ENCODE assay signal across 19 cellular contexts in the genomic region with DNA sequence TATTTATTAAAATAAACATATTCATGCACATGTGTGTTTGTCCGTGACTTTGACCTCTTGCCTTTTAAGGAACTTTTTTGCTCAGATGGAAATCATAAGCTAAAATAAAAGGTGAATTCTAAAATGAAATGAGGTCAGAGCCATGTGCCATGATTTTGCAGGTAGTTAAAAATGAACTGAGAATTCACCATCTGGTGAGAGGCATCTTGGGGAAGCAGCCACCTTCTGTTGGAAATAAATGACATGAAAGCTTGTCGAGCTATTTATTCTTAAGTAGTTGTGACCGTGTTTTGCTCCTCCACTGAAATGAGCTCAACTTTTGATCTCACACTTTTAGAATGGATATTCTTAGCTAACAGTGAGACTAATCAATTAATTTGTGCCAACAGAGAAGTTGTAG.
"Had no signal": no experiment of that assay in that cellular context is flagged by ENCODE, and none has a peak within 500 bp of the region (broad histone marks: within the 10 kb centered on the region; RNA-seq: fewer than 3 reads in every experiment).

No MANE protein-coding gene starts in this region.

- DNase-seq: immature natural killer cell; kidney; left colon; left lung; lower lobe of right lung; mammary epithelial cell; mesenchymal stem cell; naive thymus-derived CD8-positive, alpha-beta T cell; occipital lobe; psoas muscle; right lobe of liver; stimulated activated CD4-positive, alpha-beta T cell treated with anti-CD3 and anti-CD28 coated beads, Interleukin-1b, Interleukin-23, amount 100 ng/mL, for 48 hours; stimulated activated CD4-positive, alpha-beta T cell treated with anti-CD3 and anti-CD28 coated beads, Interleukin-2, amount 100 ng/mL, for 48 hours; stimulated activated CD4-positive, alpha-beta T cell treated with anti-CD3 and anti-CD28 coated beads, Interleukin-4, amount 100 ng/mL, for 4 hours; stimulated activated CD8-positive, alpha-beta memory T cell treated with anti-CD3 and anti-CD28 coated beads, Interleukin-4, amount 100 ng/mL, for 48 hours; stimulated activated naive CD4-positive, alpha-beta T cell treated with Interleukin-2 at 50 U/mL for 16 hours; stimulated activated naive CD8-positive, alpha-beta T cell treated with anti-CD3 and anti-CD28 coated beads, Interleukin-15, amount 100 ng/mL, for 72 hours; uterus had no signal

- ATAC-seq: left colon; left lung; lower lobe of right lung; naive thymus-derived CD8-positive, alpha-beta T cell; psoas muscle; right lobe of liver; stimulated activated memory B cell treated with anti-CD40 and anti-IgM and Interleukin-4, amounts not matched to agents 10 μg/mL and 1 μg/mL and 100 μg/mL, for 72 hours; stimulated activated naive CD8-positive, alpha-beta T cell treated with anti-CD3 and anti-CD28 coated beads, Interleukin-15, amount 100 ng/mL, for 72 hours had no signal
